14 cellular contexts compared by ENCODE assay signal in the genomic region with DNA sequence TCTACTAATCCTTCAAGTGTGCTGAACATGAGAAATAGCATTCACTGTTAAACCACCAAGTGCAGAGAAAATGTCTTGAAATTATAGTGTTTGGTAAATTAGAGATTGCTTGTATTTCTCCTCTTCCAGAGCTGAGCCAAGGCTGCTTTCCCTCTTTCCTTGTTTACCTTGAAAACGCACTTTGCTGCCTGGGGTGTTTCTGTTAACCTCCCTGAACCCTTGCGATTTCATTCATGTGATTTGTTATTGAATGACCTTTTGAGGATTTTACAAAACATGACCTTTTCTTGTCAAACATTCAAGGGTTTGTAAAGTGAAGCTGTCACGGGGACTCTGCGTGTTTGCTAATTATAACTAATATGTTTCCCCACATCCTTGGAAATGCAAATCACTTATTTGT.
DNase-seq lines count a peak whose midpoint lies in the region; FAIRE-seq and TF ChIP-seq lines count a peak whose summit lies in the region.
"Had no signal": no experiment of that assay in that cellular context is flagged by ENCODE, and none has a peak within 500 bp of the region (broad histone marks: within the 10 kb centered on the region; RNA-seq: fewer than 3 reads in every experiment).

No MANE protein-coding gene starts in this region.

- peaks cover 52% of the 10 kb centered on the region for H3K27me3 ChIP-seq in neural cell (ENCODE audit: insufficient read depth, low read depth, low read length)

- H3K79me2 ChIP-seq in neural cell (replicated peaks; ENCODE audit: insufficient read depth, low read length) = no peaks in the 10 kb centered on the region

- DNase-seq in NCI-H69 (lab: John Stamatoyannopoulos, UW) = peak; percentile 55
- peak; percentile 79 for DNase-seq in foreskin melanocyte
- no peak for DNase-seq in activated CD4-positive, CD25-positive, alpha-beta regulatory T cell (lab: John Stamatoyannopoulos, UW)
- DNase-seq in NK-92 (lab: John Stamatoyannopoulos, UW; ENCODE audit: unreplicated experiment) = no peak
- DNase-seq in GM20000 (ENCODE audit: low spot score) = no peak
- DNase-seq in HTR-8/SVneo (ENCODE audit: insufficient read length, low spot score) = no peak
- DNase-seq: C1 segment of cervical spinal cord, H9, NCI-H524, PC-3 had no signal

- no peak for FAIRE-seq in HTR-8/SVneo (lab: Jason Lieb, UNC)
- FAIRE-seq: A204.1 had no signal

- TF ChIP-seq EP300 in neural cell (conservative IDR thresholded peaks at IDR 0.05; ENCODE audit: poor library complexity, severe bottlenecking) = no peak

- peak overlapping the region; percentile 35 for H3K27ac ChIP-seq in HEK293 (ENCODE audit: extremely low read depth, low read depth, low read length)
- no peak overlapping the region for H3K27ac ChIP-seq in neural cell (ENCODE audit: low read length)
- H3K27ac ChIP-seq: RWPE1 had no signal

- peaks cover 12% of the 10 kb centered on the region for H3K4me1 ChIP-seq in HEK293 (ENCODE audit: control insufficient read depth, insufficient read depth, low read length)

- TF ChIP-seq CTCF in HEK293 (tag by site-specific recombination; IDR thresholded peaks at IDR 0.05) (no peak), neural cell (IDR thresholded peaks at IDR 0.05; ENCODE audit: poor library complexity, severe bottlenecking) (no peak), GM20000 (IDR thresholded peaks at IDR 0.05; ENCODE audit: extremely low read depth, missing control alignments) (no peak)

- TF ChIP-seq RAD21 in neural cell (conservative IDR thresholded peaks at IDR 0.05) = no peak

- H3K9me3 ChIP-seq in HEK293 (ENCODE audit: control insufficient read depth, insufficient read depth, low read depth, low read length) (no peaks in the 10 kb centered on the region), neural cell (ENCODE audit: low read length) (no peaks in the 10 kb centered on the region)

- H4K20me1 ChIP-seq in neural cell (ENCODE audit: insufficient read depth) = no peaks in the 10 kb centered on the region

- no peak overlapping the region for H3K4me2 ChIP-seq in neural cell (ENCODE audit: low read length)

- H3K9me2 ChIP-seq in neural cell (ENCODE audit: insufficient read depth, low read length) = no peaks in the 10 kb centered on the region

- no peak overlapping the region for H2AFZ ChIP-seq in neural cell (ENCODE audit: low read depth, low read length)

- no peak overlapping the region for H3K4me3 ChIP-seq in HEK293 (ENCODE audit: low read depth, low read length)
- no peak overlapping the region for H3K4me3 ChIP-seq in neural cell (ENCODE audit: low read length)

- POLR2A ChIA-PET in HEK293 (lab: Yijun Ruan, JAX) = no interaction called here

- no peak overlapping the region for H3K9ac ChIP-seq in neural cell (ENCODE audit: low read length)

- no peaks in the 10 kb centered on the region for H3K36me3 ChIP-seq in HEK293 (ENCODE audit: control insufficient read depth in 2 of 2, insufficient read depth in 1 of 2, low read length in 2 of 2)
- H3K36me3 ChIP-seq in neural cell (ENCODE audit: insufficient read depth, low read length) = no peaks in the 10 kb centered on the region

- H3F3A ChIP-seq in neural cell (ENCODE audit: insufficient read depth, low read length, poor library complexity, severe bottlenecking) = no peaks in the 10 kb centered on the region

- CTCF ChIA-PET in HEK293 (lab: Yijun Ruan, JAX) = no interaction called here

TF ChIP-seq in HEK293, 187 proteins besides CTCF, POLR2A, EP300 and RAD21:
- TF ChIP-seq ZNF624 (tag by site-specific recombination; IDR thresholded peaks at IDR 0.05) (no peak), SCRT2 (tag by site-specific recombination; IDR thresholded peaks at IDR 0.05) (no peak), SP7 (tag by site-specific recombination; IDR thresholded peaks at IDR 0.05) (peak; percentile 79)
- TF ChIP-seq, protein P1, sequence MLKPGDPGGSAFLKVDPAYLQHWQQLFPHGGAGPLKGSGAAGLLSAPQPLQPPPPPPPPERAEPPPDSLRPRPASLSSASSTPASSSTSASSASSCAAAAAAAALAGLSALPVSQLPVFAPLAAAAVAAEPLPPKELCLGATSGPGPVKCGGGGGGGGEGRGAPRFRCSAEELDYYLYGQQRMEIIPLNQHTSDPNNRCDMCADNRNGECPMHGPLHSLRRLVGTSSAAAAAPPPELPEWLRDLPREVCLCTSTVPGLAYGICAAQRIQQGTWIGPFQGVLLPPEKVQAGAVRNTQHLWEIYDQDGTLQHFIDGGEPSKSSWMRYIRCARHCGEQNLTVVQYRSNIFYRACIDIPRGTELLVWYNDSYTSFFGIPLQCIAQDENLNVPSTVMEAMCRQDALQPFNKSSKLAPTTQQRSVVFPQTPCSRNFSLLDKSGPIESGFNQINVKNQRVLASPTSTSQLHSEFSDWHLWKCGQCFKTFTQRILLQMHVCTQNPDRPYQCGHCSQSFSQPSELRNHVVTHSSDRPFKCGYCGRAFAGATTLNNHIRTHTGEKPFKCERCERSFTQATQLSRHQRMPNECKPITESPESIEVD (tag by site-specific recombination; IDR thresholded peaks at IDR 0.05) = peak; percentile 33; the same call in 1 of the 2 replicates

TF ChIP-seq in neural cell, 6 proteins besides CTCF, POLR2A, EP300 and RAD21:
- TF ChIP-seq, protein P2, sequence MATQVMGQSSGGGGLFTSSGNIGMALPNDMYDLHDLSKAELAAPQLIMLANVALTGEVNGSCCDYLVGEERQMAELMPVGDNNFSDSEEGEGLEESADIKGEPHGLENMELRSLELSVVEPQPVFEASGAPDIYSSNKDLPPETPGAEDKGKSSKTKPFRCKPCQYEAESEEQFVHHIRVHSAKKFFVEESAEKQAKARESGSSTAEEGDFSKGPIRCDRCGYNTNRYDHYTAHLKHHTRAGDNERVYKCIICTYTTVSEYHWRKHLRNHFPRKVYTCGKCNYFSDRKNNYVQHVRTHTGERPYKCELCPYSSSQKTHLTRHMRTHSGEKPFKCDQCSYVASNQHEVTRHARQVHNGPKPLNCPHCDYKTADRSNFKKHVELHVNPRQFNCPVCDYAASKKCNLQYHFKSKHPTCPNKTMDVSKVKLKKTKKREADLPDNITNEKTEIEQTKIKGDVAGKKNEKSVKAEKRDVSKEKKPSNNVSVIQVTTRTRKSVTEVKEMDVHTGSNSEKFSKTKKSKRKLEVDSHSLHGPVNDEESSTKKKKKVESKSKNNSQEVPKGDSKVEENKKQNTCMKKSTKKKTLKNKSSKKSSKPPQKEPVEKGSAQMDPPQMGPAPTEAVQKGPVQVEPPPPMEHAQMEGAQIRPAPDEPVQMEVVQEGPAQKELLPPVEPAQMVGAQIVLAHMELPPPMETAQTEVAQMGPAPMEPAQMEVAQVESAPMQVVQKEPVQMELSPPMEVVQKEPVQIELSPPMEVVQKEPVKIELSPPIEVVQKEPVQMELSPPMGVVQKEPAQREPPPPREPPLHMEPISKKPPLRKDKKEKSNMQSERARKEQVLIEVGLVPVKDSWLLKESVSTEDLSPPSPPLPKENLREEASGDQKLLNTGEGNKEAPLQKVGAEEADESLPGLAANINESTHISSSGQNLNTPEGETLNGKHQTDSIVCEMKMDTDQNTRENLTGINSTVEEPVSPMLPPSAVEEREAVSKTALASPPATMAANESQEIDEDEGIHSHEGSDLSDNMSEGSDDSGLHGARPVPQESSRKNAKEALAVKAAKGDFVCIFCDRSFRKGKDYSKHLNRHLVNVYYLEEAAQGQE (IDR thresholded peaks at IDR 0.05; ENCODE audit: borderline replicate concordance) = no peak
- no peak for TF ChIP-seq EZH2 (IDR thresholded peaks at IDR 0.05; ENCODE audit: borderline replicate concordance, insufficient read depth, low read length, poor library complexity, severe bottlenecking)
- no peak for TF ChIP-seq TAF1 (IDR thresholded peaks at IDR 0.05; ENCODE audit: low read depth)
- TF ChIP-seq MXI1 (conservative IDR thresholded peaks at IDR 0.05; ENCODE audit: poor library complexity, severe bottlenecking) = no peak
- TF ChIP-seq SMC3 (conservative IDR thresholded peaks at IDR 0.05; ENCODE audit: poor library complexity) = no peak
- TF ChIP-seq POLR2AphosphoS5 (IDR thresholded peaks at IDR 0.05) = peak; percentile 75

Comparison
In these comparisons a context has a peak if more than half of its experiments do, and no peak if none do; other contexts are left out.
1. DNase-seq: peak in NCI-H69 (single experiment) and foreskin melanocyte (single experiment); none in activated CD4-positive, CD25-positive, alpha-beta regulatory T cell (0 of 4), NK-92 (single experiment), GM20000 (single experiment) and HTR-8/SVneo (single experiment).